In the genomic region with DNA sequence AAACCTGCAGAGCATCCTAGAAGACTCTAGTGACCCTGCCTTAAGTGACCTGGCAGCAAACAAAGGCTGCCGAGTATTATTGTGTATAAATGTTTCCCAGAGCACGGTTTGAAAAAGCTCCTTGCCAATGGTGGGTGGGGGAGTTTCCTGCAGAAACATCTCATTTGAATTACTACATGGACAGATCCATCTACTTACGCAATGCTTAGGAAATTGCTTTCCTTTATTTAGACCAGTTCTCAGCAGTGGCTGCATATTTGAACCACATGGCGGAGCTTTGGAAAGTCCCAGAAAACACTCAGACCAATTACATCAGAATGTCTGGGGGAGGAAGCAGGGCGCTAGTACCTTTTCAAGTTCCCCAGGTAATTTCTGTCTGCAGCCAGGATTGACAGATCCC, we compare ENCODE assay signal across 1 cellular context.
TF ChIP-seq lines count a peak whose summit lies in the region.

No MANE protein-coding gene starts in this region.

TF ChIP-seq in WTC11, 78 proteins besides CTCF, POLR2A, EP300 and RAD21 (continued from another document):
- TF ChIP-seq, protein P1, sequence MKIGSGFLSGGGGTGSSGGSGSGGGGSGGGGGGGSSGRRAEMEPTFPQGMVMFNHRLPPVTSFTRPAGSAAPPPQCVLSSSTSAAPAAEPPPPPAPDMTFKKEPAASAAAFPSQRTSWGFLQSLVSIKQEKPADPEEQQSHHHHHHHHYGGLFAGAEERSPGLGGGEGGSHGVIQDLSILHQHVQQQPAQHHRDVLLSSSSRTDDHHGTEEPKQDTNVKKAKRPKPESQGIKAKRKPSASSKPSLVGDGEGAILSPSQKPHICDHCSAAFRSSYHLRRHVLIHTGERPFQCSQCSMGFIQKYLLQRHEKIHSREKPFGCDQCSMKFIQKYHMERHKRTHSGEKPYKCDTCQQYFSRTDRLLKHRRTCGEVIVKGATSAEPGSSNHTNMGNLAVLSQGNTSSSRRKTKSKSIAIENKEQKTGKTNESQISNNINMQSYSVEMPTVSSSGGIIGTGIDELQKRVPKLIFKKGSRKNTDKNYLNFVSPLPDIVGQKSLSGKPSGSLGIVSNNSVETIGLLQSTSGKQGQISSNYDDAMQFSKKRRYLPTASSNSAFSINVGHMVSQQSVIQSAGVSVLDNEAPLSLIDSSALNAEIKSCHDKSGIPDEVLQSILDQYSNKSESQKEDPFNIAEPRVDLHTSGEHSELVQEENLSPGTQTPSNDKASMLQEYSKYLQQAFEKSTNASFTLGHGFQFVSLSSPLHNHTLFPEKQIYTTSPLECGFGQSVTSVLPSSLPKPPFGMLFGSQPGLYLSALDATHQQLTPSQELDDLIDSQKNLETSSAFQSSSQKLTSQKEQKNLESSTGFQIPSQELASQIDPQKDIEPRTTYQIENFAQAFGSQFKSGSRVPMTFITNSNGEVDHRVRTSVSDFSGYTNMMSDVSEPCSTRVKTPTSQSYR (CRISPR knock-in tag; IDR thresholded peaks at IDR 0.05) = no peak
- TF ChIP-seq CBFB (CRISPR knock-in tag; IDR thresholded peaks at IDR 0.05; ENCODE audit: low read depth) = no peak
TF ChIP-seq in WTC11: peak in this region for 0.
